In genomic region chr20:444862-445426, GRCh38 we compare ENCODE assay signal across 14 cellular contexts. TPM values are rescaled to one million over a fixed set of nuclear protein-coding genes. Genes with fewer than 3 reads are reported as not detected.
DNase-seq lines count a peak whose midpoint lies in the region; ATAC-seq, FAIRE-seq and TF ChIP-seq lines count a peak whose summit lies in the region.
"Had no signal": no experiment of that assay in that cellular context is flagged by ENCODE, and none has a peak within 500 bp of the region (broad histone marks: within the 10 kb centered on the region; RNA-seq: fewer than 3 reads in every experiment).

No MANE protein-coding gene starts in this region.

- H3K23ac ChIP-seq in mesenchymal stem cell (ENCODE audit: low read length in 2 of 2), result no peak overlapping the region

- no peaks in the 10 kb centered on the region for H3K27me3 ChIP-seq in RWPE2 (ENCODE audit: insufficient read depth, poor library complexity, severe bottlenecking)
- H3K27me3 ChIP-seq in mesenchymal stem cell (ENCODE audit: control insufficient read depth in 1 of 2, insufficient read depth in 1 of 2, low read length in 2 of 2), result no peaks in the 10 kb centered on the region
- H3K27me3 ChIP-seq: BLaER1 treated with 17β-estradiol and CSF1 and Interleukin-3, amounts not matched to agents 10 nM and 100 nM; neutrophil had no signal

- H4K8ac ChIP-seq in mesenchymal stem cell (ENCODE audit: low read length), result peak overlapping the region; percentile 17

- no peak for FAIRE-seq in GM12891 (lab: Jason Lieb, UNC)
- FAIRE-seq: GM19239, islet of Langerhans had no signal

- no peak overlapping the region for H2AFZ ChIP-seq in mesenchymal stem cell (ENCODE audit: low read depth, low read length)

- H3K14ac ChIP-seq in mesenchymal stem cell (ENCODE audit: low read length in 2 of 2), result no peak overlapping the region

- H4K91ac ChIP-seq in mesenchymal stem cell (ENCODE audit: low read length), result no peak overlapping the region

- no peak overlapping the region for H2BK120ac ChIP-seq in mesenchymal stem cell (ENCODE audit: low read depth, low read length)

- no peak overlapping the region for H3K27ac ChIP-seq in RWPE2 (ENCODE audit: poor library complexity, severe bottlenecking)
- H3K27ac ChIP-seq in mesenchymal stem cell (ENCODE audit: low read length, poor library complexity, severe bottlenecking), result peak overlapping the region; percentile 59
- H3K27ac ChIP-seq: BLaER1 treated with 17β-estradiol and CSF1 and Interleukin-3, amounts not matched to agents 10 nM and 100 nM had no signal

- H3K36me3 Mint-ChIP-seq in endothelial cell (ENCODE audit: low read depth, unreplicated experiment), result peaks cover 38% of the 10 kb centered on the region

- TF ChIP-seq CTCF in RWPE2 (IDR thresholded peaks at IDR 0.05; ENCODE audit: poor library complexity, severe bottlenecking) (no peak), endothelial cell (IDR thresholded peaks at IDR 0.05; ENCODE audit: unreplicated experiment) (no peak)

- H3K4me3 Mint-ChIP-seq in endothelial cell (ENCODE audit: unreplicated experiment), result peak overlapping the region; percentile 67

- no peaks in the 10 kb centered on the region for H3K4me1 ChIP-seq in RWPE2 (ENCODE audit: insufficient read depth, poor library complexity, severe bottlenecking)
- H3K4me1 ChIP-seq in mesenchymal stem cell (ENCODE audit: control insufficient read depth, insufficient read depth, low read depth, low read length), result peaks cover 9% of the 10 kb centered on the region

- WGBS in mesenchymal stem cell, result 85% methylated on average over 12 of the region's 12 CpGs

- peaks cover 78% of the 10 kb centered on the region for H3K36me3 ChIP-seq in RWPE2 (ENCODE audit: low read depth)
- H3K36me3 ChIP-seq in mesenchymal stem cell (ENCODE audit: control insufficient read depth in 1 of 2, insufficient read depth in 2 of 2, low read depth in 1 of 2, low read length in 2 of 2), result peaks cover 28 to 75% of the 10 kb centered on the region in 2 experiments

- H3K4me3 ChIP-seq in RWPE2 (ENCODE audit: severe bottlenecking), result no peak overlapping the region
- H3K4me3 ChIP-seq in mesenchymal stem cell (ENCODE audit: insufficient read depth in 1 of 2, low read depth in 1 of 2, low read length in 2 of 2), result no peak overlapping the region
- H3K4me3 ChIP-seq: BLaER1 treated with 17β-estradiol and CSF1 and Interleukin-3, amounts not matched to agents 10 nM and 100 nM had no signal

- TF ChIP-seq POLR2A in GM12891 (IDR thresholded peaks at IDR 0.05; ENCODE audit: low read depth, low read length), result no peak

- DNase-seq in AG20443 (ENCODE audit: low spot score) (peak; percentile 73), RWPE2 (ENCODE audit: low spot score) (peak; percentile 14), endothelial cell (ENCODE audit: low spot score) (no peak), mesenchymal stem cell (peak; percentile 33), GM12891 (ENCODE audit: insufficient read length, low spot score) (no peak)
- DNase-seq in stimulated activated naive CD4-positive, alpha-beta T cell treated with Interleukin-2 at 50 U/mL for 16 hours (lab: John Stamatoyannopoulos, UW), result no peak
- no peak for DNase-seq in activated naive CD4-positive, alpha-beta T cell treated with anti-CD3 and anti-CD28 coated beads, Interleukin-2, amount 50 U/mL, for 16 hours
- DNase-seq: activated gamma-delta T cell treated with Interleukin-2 at 50 U/mL for 16 hours, SHP77 had no signal

- H3K9me3 ChIP-seq in RWPE2 (ENCODE audit: severe bottlenecking) (no peaks in the 10 kb centered on the region), mesenchymal stem cell (ENCODE audit: control insufficient read depth, low read length) (no peaks in the 10 kb centered on the region)
- H3K9me3 ChIP-seq: BLaER1 treated with 17β-estradiol and CSF1 and Interleukin-3, amounts not matched to agents 10 nM and 100 nM; neutrophil had no signal

- peaks cover 15% of the 10 kb centered on the region for H3K79me1 ChIP-seq in mesenchymal stem cell (replicated peaks; ENCODE audit: low read length, poor library complexity, severe bottlenecking)

- H3K27me3 Mint-ChIP-seq in endothelial cell (ENCODE audit: unreplicated experiment), result no peaks in the 10 kb centered on the region

- no peaks in the 10 kb centered on the region for H3K9me3 Mint-ChIP-seq in endothelial cell (ENCODE audit: unreplicated experiment)

- no peak; the same call in 2 of the 3 replicates for ATAC-seq in RWPE2 (ENCODE audit: low read depth)
- ATAC-seq in HG03457 (IDR thresholded peaks at IDR 0.05; ENCODE audit: unreplicated experiment), result no peak

- H3K4ac ChIP-seq in mesenchymal stem cell (ENCODE audit: low read depth in 1 of 2, low read length in 2 of 2), result no peak overlapping the region

- no peak overlapping the region for H2AK5ac ChIP-seq in mesenchymal stem cell (ENCODE audit: low read length, severe bottlenecking)

- no peak overlapping the region for H3K27ac Mint-ChIP-seq in endothelial cell (ENCODE audit: unreplicated experiment)

- H2BK15ac ChIP-seq in mesenchymal stem cell (ENCODE audit: low read depth, poor library complexity, severe bottlenecking), result no peak overlapping the region

- H3K18ac ChIP-seq in mesenchymal stem cell (ENCODE audit: low read depth in 1 of 2, low read length in 2 of 2), result no peak overlapping the region

- H2BK12ac ChIP-seq in mesenchymal stem cell (ENCODE audit: low read length in 2 of 2), result no peak overlapping the region

- no peak overlapping the region for H3K4me2 ChIP-seq in mesenchymal stem cell (ENCODE audit: low read length, poor library complexity, severe bottlenecking)
- H3K4me2 ChIP-seq: BLaER1 treated with 17β-estradiol and CSF1 and Interleukin-3, amounts not matched to agents 10 nM and 100 nM had no signal

- H3K4me1 Mint-ChIP-seq in endothelial cell (ENCODE audit: unreplicated experiment), result peaks cover 2% of the 10 kb centered on the region

- H2BK5ac ChIP-seq in mesenchymal stem cell (ENCODE audit: low read depth, low read length, poor library complexity, severe bottlenecking), result no peak overlapping the region

- peak overlapping the region; percentile 35 for H3K9ac ChIP-seq in mesenchymal stem cell (ENCODE audit: low read length)

TF ChIP-seq in GM12891, 5 proteins besides CTCF, POLR2A, EP300 and RAD21:
- no peak for TF ChIP-seq SPI1 (IDR thresholded peaks at IDR 0.05; ENCODE audit: low read depth, low read length)

RNA-seq across cellular contexts. Expression of gene TBC1D20, which starts 17.4 kb away (rescaled TPM):
- 29.9 TPM for total RNA-seq in endothelial cell (ENCODE audit: unreplicated experiment)
- 34.7 TPM for polyA plus RNA-seq in mesenchymal stem cell (2013, experiment 1 of 2)
- polyA plus RNA-seq in mesenchymal stem cell (2013, experiment 2 of 2), result 36.0 TPM
- polyA plus RNA-seq in GM12891 (2012; ENCODE audit: low read depth, missing spikeins), result 6.9 TPM

RNA-seq across cellular contexts. Expression of gene RBCK1, which starts 36.8 kb away (rescaled TPM):
- total RNA-seq in endothelial cell (ENCODE audit: unreplicated experiment), result 68.8 TPM
- 78.2 TPM for polyA plus RNA-seq in mesenchymal stem cell (2013, experiment 1 of 2)
- 76.4 TPM for polyA plus RNA-seq in mesenchymal stem cell (2013, experiment 2 of 2)
- polyA plus RNA-seq in GM12891 (2012; ENCODE audit: low read depth, missing spikeins), result 90.4 TPM

Comparison
In these comparisons a context has a peak if more than half of its experiments do, and no peak if none do; other contexts are left out.
1. DNase-seq: peak in AG20443 (single experiment), RWPE2 (single experiment) and mesenchymal stem cell (single experiment); none in endothelial cell (single experiment), stimulated activated naive CD4-positive, alpha-beta T cell treated with Interleukin-2 at 50 U/mL for 16 hours (single experiment), GM12891 (single experiment) and activated naive CD4-positive, alpha-beta T cell treated with anti-CD3 and anti-CD28 coated beads, Interleukin-2, amount 50 U/mL, for 16 hours (single experiment).